Comparison of ENCODE assay signal across 19 cellular contexts in the genomic region with DNA sequence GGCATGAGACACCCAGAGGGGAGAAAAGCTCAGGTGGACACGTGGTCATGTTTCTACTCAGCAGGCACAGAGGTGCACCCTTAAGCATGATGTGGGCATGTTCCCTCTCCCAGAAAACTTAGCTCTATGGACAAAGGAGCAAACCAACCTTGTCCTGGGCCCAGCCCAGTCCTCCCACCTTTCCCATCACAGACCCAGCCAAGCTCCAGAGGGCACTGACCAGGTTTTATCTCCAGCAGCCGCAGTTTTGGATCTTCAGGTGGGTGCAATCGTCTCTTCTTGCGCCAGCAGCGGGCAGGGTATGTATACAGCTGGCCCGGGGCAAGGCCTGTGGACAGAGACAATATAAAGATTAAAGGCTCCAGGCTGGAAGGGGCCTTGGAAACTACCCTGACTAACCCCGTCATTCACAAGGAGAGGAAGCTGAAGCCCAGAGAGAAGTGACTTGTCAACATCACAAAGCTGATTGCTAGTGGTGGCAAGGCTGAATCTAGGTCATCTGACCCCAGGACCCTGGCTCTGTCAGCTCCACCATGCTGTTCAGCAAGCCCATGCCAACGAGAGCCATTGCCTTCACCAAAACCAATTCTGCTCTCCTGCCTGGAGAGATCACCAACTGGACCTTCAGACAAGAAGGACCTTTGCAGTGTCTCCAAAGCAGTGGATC.
"Had no signal": no experiment of that assay in that cellular context is flagged by ENCODE, and none has a peak within 500 bp of the region (broad histone marks: within the 10 kb centered on the region; RNA-seq: fewer than 3 reads in every experiment).

No MANE protein-coding gene starts in this region.

- H3K4me3 ChIP-seq: psoas muscle, right lobe of liver, tibial artery, upper lobe of left lung, vagina had no signal

- H3K27me3 ChIP-seq: foreskin keratinocyte, right lobe of liver, tibial artery, upper lobe of left lung, vagina had no signal

- H3K4me3 Mint-ChIP-seq: naive thymus-derived CD8-positive, alpha-beta T cell; neural crest cell; stimulated activated effector memory CD8-positive, alpha-beta T cell treated with anti-CD3 and anti-CD28 coated beads, Interleukin-12 subunit alpha, Interleukin-12 subunit beta, amount 100 ng/mL, for 72 hours had no signal

- H3K27me3 Mint-ChIP-seq: naive thymus-derived CD8-positive, alpha-beta T cell had no signal

- H3K27ac ChIP-seq: foreskin keratinocyte, parathyroid adenoma, psoas muscle, right lobe of liver, tibial artery, upper lobe of left lung, vagina had no signal

- H3K9me3 ChIP-seq: psoas muscle, right lobe of liver, vagina had no signal

- H3K36me3 ChIP-seq: right lobe of liver, tibial artery, upper lobe of left lung, vagina had no signal

- H3K27ac Mint-ChIP-seq: naive thymus-derived CD8-positive, alpha-beta T cell; stimulated activated effector memory CD8-positive, alpha-beta T cell treated with anti-CD3 and anti-CD28 coated beads, Interleukin-12 subunit alpha, Interleukin-12 subunit beta, amount 100 ng/mL, for 72 hours had no signal

- H3K4me1 ChIP-seq: foreskin keratinocyte, parathyroid adenoma, right lobe of liver, tibial artery, upper lobe of left lung, vagina had no signal

- DNase-seq: dermis blood vessel endothelial cell; foreskin keratinocyte; kidney; left colon; mammary epithelial cell; naive thymus-derived CD8-positive, alpha-beta T cell; occipital lobe; psoas muscle; retina; right lobe of liver; stimulated activated CD4-positive, alpha-beta T cell treated with anti-CD3 and anti-CD28 coated beads, Interleukin-4, amount 100 ng/mL, for 1 hour; stimulated activated CD8-positive, alpha-beta memory T cell treated with anti-CD3 and anti-CD28 coated beads, Interleukin-4, amount 100 ng/mL, for 48 hours; stimulated activated naive CD8-positive, alpha-beta T cell treated with anti-CD3 and anti-CD28 coated beads, Interleukin-15, Interleukin-2, amounts not matched to agents 100 U/mL and 50 U/mL, for 24 hours; tibial artery; upper lobe of left lung had no signal

- H3K4me1 Mint-ChIP-seq: neural crest cell; stimulated activated effector memory CD8-positive, alpha-beta T cell treated with anti-CD3 and anti-CD28 coated beads, Interleukin-12 subunit alpha, Interleukin-12 subunit beta, amount 100 ng/mL, for 72 hours had no signal

- H3K36me3 Mint-ChIP-seq: stimulated activated effector memory CD8-positive, alpha-beta T cell treated with anti-CD3 and anti-CD28 coated beads, Interleukin-12 subunit alpha, Interleukin-12 subunit beta, amount 100 ng/mL, for 72 hours had no signal
